ENCODE assay signal across 11 cellular contexts in genomic region chr18:2968559-2968958, GRCh38. TPM values are rescaled to one million over a fixed set of nuclear protein-coding genes. Genes with fewer than 3 reads are reported as not detected.
DNase-seq lines count a peak whose midpoint lies in the region; ATAC-seq and TF ChIP-seq lines count a peak whose summit lies in the region.
"Had no signal": no experiment of that assay in that cellular context is flagged by ENCODE, and none has a peak within 500 bp of the region (broad histone marks: within the 10 kb centered on the region; RNA-seq: fewer than 3 reads in every experiment).

No MANE protein-coding gene starts in this region.

- H3K4me1 Mint-ChIP-seq in GM23338 (peaks cover 26% of the 10 kb centered on the region), WTC11 (peaks cover 33% of the 10 kb centered on the region), immature natural killer cell (peaks cover 84 to 97% of the 10 kb centered on the region in 2 donors)
- peaks cover 79% of the 10 kb centered on the region for H3K4me1 Mint-ChIP-seq in stimulated activated effector memory CD8-positive, alpha-beta T cell treated with anti-CD3 and anti-CD28 coated beads, Interleukin-12 subunit alpha, Interleukin-12 subunit beta, amount 100 ng/mL, for 72 hours

- no peak overlapping the region for H2AFZ ChIP-seq in GM23338

- H3K27ac Mint-ChIP-seq in GM23338, result peak overlapping the region; percentile 14; the same call in 1 of the 2 replicates
- peak overlapping the region; percentile 1 for H3K27ac Mint-ChIP-seq in WTC11
- peak overlapping the region; percentile 96 to 100 (median 98) for H3K27ac Mint-ChIP-seq in immature natural killer cell
- peak overlapping the region; percentile 87 for H3K27ac Mint-ChIP-seq in stimulated activated effector memory CD8-positive, alpha-beta T cell treated with anti-CD3 and anti-CD28 coated beads, Interleukin-12 subunit alpha, Interleukin-12 subunit beta, amount 100 ng/mL, for 72 hours

- H3K4me3 Mint-ChIP-seq in GM23338 (no peak overlapping the region), WTC11 (no peak overlapping the region), immature natural killer cell (peak overlapping the region; percentile 18 to 83 (median 56))
- H3K4me3 Mint-ChIP-seq in stimulated activated effector memory CD8-positive, alpha-beta T cell treated with anti-CD3 and anti-CD28 coated beads, Interleukin-12 subunit alpha, Interleukin-12 subunit beta, amount 100 ng/mL, for 72 hours, result peak overlapping the region; percentile 76

- peaks cover 20% of the 10 kb centered on the region for H3K79me2 ChIP-seq in GM23338 (replicated peaks; ENCODE audit: insufficient read depth)

- no peak overlapping the region for H3K4me3 ChIP-seq in GM23338
- H3K4me3 ChIP-seq: esophagus squamous epithelium had no signal

- no peaks in the 10 kb centered on the region for H4K20me1 ChIP-seq in GM23338 (replicated peaks; ENCODE audit: insufficient read depth)

- no peak for ATAC-seq in GM23338
- ATAC-seq in WTC11, result no peak
- ATAC-seq in stimulated activated effector memory CD8-positive, alpha-beta T cell treated with anti-CD3 and anti-CD28 coated beads, Interleukin-12 subunit alpha, Interleukin-12 subunit beta, amount 100 ng/mL, for 72 hours, result no peak
- ATAC-seq in GM21515 (IDR thresholded peaks at IDR 0.05; ENCODE audit: unreplicated experiment), result no peak
- ATAC-seq in GM21526 (IDR thresholded peaks at IDR 0.05; ENCODE audit: low FRiP score, unreplicated experiment), result no peak
- ATAC-seq: SK-N-SH treated with all-trans-retinoic acid at 6 μM for 48 hours had no signal

- H3K27me3 ChIP-seq in GM23338 (ENCODE audit: insufficient read depth), result no peaks in the 10 kb centered on the region
- H3K27me3 ChIP-seq: esophagus squamous epithelium had no signal

- no peak overlapping the region for H3K27ac ChIP-seq in GM23338 (ENCODE audit: low read depth)

- POLR2A ChIA-PET in WTC11 (lab: Charles Lee), result interaction anchor here (0.9 to 1.5 kb wide), 2 partner anchors 9 to 11 kb away, joined by 3 to 4 read pairs; no protein-coding TSS in a partner anchor

- H3K9me2 ChIP-seq in GM23338 (ENCODE audit: insufficient read depth), result no peaks in the 10 kb centered on the region

- H3F3A ChIP-seq in GM23338 (replicated peaks; ENCODE audit: low read depth), result no peaks in the 10 kb centered on the region

- no peaks in the 10 kb centered on the region for H3K36me3 ChIP-seq in GM23338 (ENCODE audit: insufficient read depth)
- H3K36me3 ChIP-seq: esophagus squamous epithelium had no signal

- DNase-seq in GM23338 (ENCODE audit: low spot score), result no peak
- no peak for DNase-seq in WTC11 (ENCODE audit: low spot score)
- DNase-seq in immature natural killer cell, result no peak
- no peak for DNase-seq in stimulated activated effector memory CD8-positive, alpha-beta T cell treated with anti-CD3 and anti-CD28 coated beads, Interleukin-12 subunit alpha, Interleukin-12 subunit beta, amount 100 ng/mL, for 72 hours (ENCODE audit: low spot score in 2 of 2)
- no peak for DNase-seq in A172 (ENCODE audit: low spot score)
- DNase-seq: DMS 273 treated with DMSO at 0.1 percent for 48 hours, esophagus squamous epithelium, MM.1S had no signal

- H3K4me1 ChIP-seq in GM23338 (ENCODE audit: insufficient read depth), result peaks cover 19% of the 10 kb centered on the region

- CTCF ChIA-PET in WTC11 (lab: Charles Lee), result interaction anchor here (1.0 to 2.2 kb wide), 4 partner anchors 18 to 277 kb away, joined by 3 to 7 read pairs (median 6); no protein-coding TSS in a partner anchor

- TF ChIP-seq CTCF in GM23338 (conservative IDR thresholded peaks at IDR 0.05; ENCODE audit: low read depth in 2 of 2), result no peak
- TF ChIP-seq CTCF in WTC11 (IDR thresholded peaks at IDR 0.05), result no peak

- no peaks in the 10 kb centered on the region for H3K9me3 Mint-ChIP-seq in GM23338
- no peaks in the 10 kb centered on the region for H3K9me3 Mint-ChIP-seq in WTC11
- H3K9me3 Mint-ChIP-seq in immature natural killer cell, result no peaks in the 10 kb centered on the region
- H3K9me3 Mint-ChIP-seq in stimulated activated effector memory CD8-positive, alpha-beta T cell treated with anti-CD3 and anti-CD28 coated beads, Interleukin-12 subunit alpha, Interleukin-12 subunit beta, amount 100 ng/mL, for 72 hours, result no peaks in the 10 kb centered on the region

- H3K27me3 Mint-ChIP-seq in GM23338 (ENCODE audit: insufficient read depth, low read depth, poor library complexity), result no peaks in the 10 kb centered on the region
- no peaks in the 10 kb centered on the region for H3K27me3 Mint-ChIP-seq in WTC11 (ENCODE audit: low read depth)
- H3K27me3 Mint-ChIP-seq in immature natural killer cell (ENCODE audit: low read depth in 3 of 3), result peaks cover 0 to 12% (median 11%) of the 10 kb centered on the region in 3 donors

- no peaks in the 10 kb centered on the region for H3K36me3 Mint-ChIP-seq in GM23338 (ENCODE audit: low read depth)
- H3K36me3 Mint-ChIP-seq in WTC11, result no peaks in the 10 kb centered on the region
- peaks cover 0 to 5% (median 4%) of the 10 kb centered on the region in 3 donors for H3K36me3 Mint-ChIP-seq in immature natural killer cell
- H3K36me3 Mint-ChIP-seq in stimulated activated effector memory CD8-positive, alpha-beta T cell treated with anti-CD3 and anti-CD28 coated beads, Interleukin-12 subunit alpha, Interleukin-12 subunit beta, amount 100 ng/mL, for 72 hours, result peaks cover 27% of the 10 kb centered on the region

- peak overlapping the region; percentile 40; the same call in 1 of the 2 replicates for H3K4me2 ChIP-seq in GM23338

TF ChIP-seq in GM23338, 12 proteins besides CTCF, POLR2A, EP300 and RAD21 (continues in another document):
- no peak for TF ChIP-seq EZH2phosphoT487 (IDR thresholded peaks at IDR 0.05; ENCODE audit: unreplicated experiment)
- TF ChIP-seq, protein P1, sequence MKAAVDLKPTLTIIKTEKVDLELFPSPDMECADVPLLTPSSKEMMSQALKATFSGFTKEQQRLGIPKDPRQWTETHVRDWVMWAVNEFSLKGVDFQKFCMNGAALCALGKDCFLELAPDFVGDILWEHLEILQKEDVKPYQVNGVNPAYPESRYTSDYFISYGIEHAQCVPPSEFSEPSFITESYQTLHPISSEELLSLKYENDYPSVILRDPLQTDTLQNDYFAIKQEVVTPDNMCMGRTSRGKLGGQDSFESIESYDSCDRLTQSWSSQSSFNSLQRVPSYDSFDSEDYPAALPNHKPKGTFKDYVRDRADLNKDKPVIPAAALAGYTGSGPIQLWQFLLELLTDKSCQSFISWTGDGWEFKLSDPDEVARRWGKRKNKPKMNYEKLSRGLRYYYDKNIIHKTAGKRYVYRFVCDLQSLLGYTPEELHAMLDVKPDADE (IDR thresholded peaks at IDR 0.05), result no peak
- TF ChIP-seq STAT1 (IDR thresholded peaks at IDR 0.05; ENCODE audit: unreplicated experiment), result no peak
- TF ChIP-seq JUNB (IDR thresholded peaks at IDR 0.05; ENCODE audit: unreplicated experiment), result no peak

TF ChIP-seq in WTC11, 78 proteins besides CTCF, POLR2A, EP300 and RAD21 (continues in another document):
- TF ChIP-seq HMGA2 (CRISPR knock-in tag; IDR thresholded peaks at IDR 0.05), result no peak
- TF ChIP-seq RORB (CRISPR knock-in tag; IDR thresholded peaks at IDR 0.05), result no peak
- no peak for TF ChIP-seq NFYB (CRISPR knock-in tag; conservative IDR thresholded peaks at IDR 0.05; ENCODE audit: low read depth)
- no peak for TF ChIP-seq JUN (CRISPR knock-in tag; IDR thresholded peaks at IDR 0.05)
- TF ChIP-seq RELA (CRISPR knock-in tag; IDR thresholded peaks at IDR 0.05; ENCODE audit: borderline replicate concordance), result no peak
- no peak for TF ChIP-seq SMAD4 (CRISPR knock-in tag; IDR thresholded peaks at IDR 0.05)
- no peak for TF ChIP-seq ZNF396 (CRISPR knock-in tag; IDR thresholded peaks at IDR 0.05; ENCODE audit: borderline replicate concordance)
- TF ChIP-seq PRRX2 (CRISPR knock-in tag; IDR thresholded peaks at IDR 0.05), result no peak
- TF ChIP-seq NFATC4 (CRISPR knock-in tag; IDR thresholded peaks at IDR 0.05), result no peak
- no peak for TF ChIP-seq E2F5 (CRISPR knock-in tag; IDR thresholded peaks at IDR 0.05)
- TF ChIP-seq, protein P2, sequence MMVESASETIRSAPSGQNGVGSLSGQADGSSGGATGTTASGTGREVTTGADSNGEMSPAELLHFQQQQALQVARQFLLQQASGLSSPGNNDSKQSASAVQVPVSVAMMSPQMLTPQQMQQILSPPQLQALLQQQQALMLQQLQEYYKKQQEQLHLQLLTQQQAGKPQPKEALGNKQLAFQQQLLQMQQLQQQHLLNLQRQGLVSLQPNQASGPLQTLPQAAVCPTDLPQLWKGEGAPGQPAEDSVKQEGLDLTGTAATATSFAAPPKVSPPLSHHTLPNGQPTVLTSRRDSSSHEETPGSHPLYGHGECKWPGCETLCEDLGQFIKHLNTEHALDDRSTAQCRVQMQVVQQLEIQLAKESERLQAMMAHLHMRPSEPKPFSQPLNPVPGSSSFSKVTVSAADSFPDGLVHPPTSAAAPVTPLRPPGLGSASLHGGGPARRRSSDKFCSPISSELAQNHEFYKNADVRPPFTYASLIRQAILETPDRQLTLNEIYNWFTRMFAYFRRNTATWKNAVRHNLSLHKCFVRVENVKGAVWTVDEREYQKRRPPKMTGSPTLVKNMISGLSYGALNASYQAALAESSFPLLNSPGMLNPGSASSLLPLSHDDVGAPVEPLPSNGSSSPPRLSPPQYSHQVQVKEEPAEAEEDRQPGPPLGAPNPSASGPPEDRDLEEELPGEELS (CRISPR knock-in tag; IDR thresholded peaks at IDR 0.05), result no peak
- TF ChIP-seq ZNF416 (CRISPR knock-in tag; IDR thresholded peaks at IDR 0.05), result no peak
- TF ChIP-seq CREB1 (CRISPR knock-in tag; IDR thresholded peaks at IDR 0.05), result no peak
- TF ChIP-seq, protein P3, sequence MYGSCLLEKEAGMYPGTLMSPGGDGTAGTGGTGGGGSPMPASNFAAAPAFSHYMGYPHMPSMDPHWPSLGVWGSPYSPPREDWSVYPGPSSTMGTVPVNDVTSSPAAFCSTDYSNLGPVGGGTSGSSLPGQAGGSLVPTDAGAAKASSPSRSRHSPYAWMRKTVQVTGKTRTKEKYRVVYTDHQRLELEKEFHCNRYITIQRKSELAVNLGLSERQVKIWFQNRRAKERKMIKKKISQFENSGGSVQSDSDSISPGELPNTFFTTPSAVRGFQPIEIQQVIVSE (CRISPR knock-in tag; IDR thresholded peaks at IDR 0.05; ENCODE audit: borderline replicate concordance), result no peak
- TF ChIP-seq ZNF232 (CRISPR knock-in tag; IDR thresholded peaks at IDR 0.05), result no peak

RNA-seq across cellular contexts. Expression of gene LPIN2, which starts 44.4 kb away (rescaled TPM):
- 10.5 and 10.8 TPM in 2 replicates for total RNA-seq in GM23338 (2014; rRNA removed; shearing (Covaris generic))
- 9.0 and 10.1 TPM in 2 replicates for polyA plus RNA-seq in GM23338 (2016; fragmentation: Nextera tagmentation; extraction: Ambion mirVana)
- total RNA-seq in WTC11 (2021), result 10.4 to 12.2 TPM (median 11.8 TPM) in 3 replicates
- polyA plus RNA-seq in immature natural killer cell, result 10 to 100 TPM; 17.3 to 80.1 (median 31.0) TPM
- 22.4 and 26.1 TPM in 2 replicates for total RNA-seq in A172 (2014; rRNA removed; shearing (Covaris generic))

Comparison
In these comparisons a context has a peak if more than half of its experiments do, and no peak if none do; other contexts are left out.
1. H3K27ac Mint-ChIP-seq: peak in every context shown above with its lines; median percentile 98 in immature natural killer cell; 87 in stimulated activated effector memory CD8-positive, alpha-beta T cell treated with anti-CD3 and anti-CD28 coated beads, Interleukin-12 subunit alpha, Interleukin-12 subunit beta, amount 100 ng/mL, for 72 hours; 14 in GM23338; 1 in WTC11.
2. H3K4me3 Mint-ChIP-seq: peak in immature natural killer cell (5 of 5) and stimulated activated effector memory CD8-positive, alpha-beta T cell treated with anti-CD3 and anti-CD28 coated beads, Interleukin-12 subunit alpha, Interleukin-12 subunit beta, amount 100 ng/mL, for 72 hours (single experiment); none in GM23338 (single experiment) and WTC11 (single experiment).